ENCODE assay signal across 9 cellular contexts in the genomic region with DNA sequence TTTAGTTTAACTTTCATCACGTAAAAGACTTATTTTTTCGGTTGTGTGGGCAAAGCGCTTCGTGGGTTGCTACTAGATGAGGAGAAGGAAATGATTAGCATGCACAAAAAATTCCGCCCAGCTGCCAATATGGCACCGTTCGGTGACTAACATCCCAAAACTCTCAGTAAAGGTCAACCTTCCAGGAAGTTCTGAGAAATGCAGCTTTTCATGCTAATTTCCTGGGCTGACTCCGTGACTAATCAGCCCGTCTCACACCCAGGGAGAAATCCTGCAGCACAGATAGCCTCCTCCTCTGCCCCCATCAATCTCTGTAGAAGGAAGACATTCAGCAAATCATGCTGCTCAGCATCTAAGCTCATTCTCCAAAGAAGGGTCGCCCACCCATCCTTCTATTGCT. TPM values are rescaled to one million over a fixed set of nuclear protein-coding genes. Genes with fewer than 3 reads are reported as not detected.
DNase-seq lines count a peak whose midpoint lies in the region; ATAC-seq lines count a peak whose summit lies in the region.
"Had no signal": no experiment of that assay in that cellular context is flagged by ENCODE, and none has a peak within 500 bp of the region (broad histone marks: within the 10 kb centered on the region; RNA-seq: fewer than 3 reads in every experiment).

No MANE protein-coding gene starts in this region.

- in situ Hi-C loops in GM23248 (cut with MboI) = no loop called here

- peaks cover 19% of the 10 kb centered on the region for H3F3A ChIP-seq in GM23248 (ENCODE audit: insufficient read depth)

- no peaks in the 10 kb centered on the region for H4K20me1 ChIP-seq in GM23248 (ENCODE audit: insufficient read depth)

- H3K27ac ChIP-seq in GM23248 = peak overlapping the region; percentile 75

- no peaks in the 10 kb centered on the region for H3K9me2 ChIP-seq in GM23248 (ENCODE audit: insufficient read depth)

- DNase-seq in GM23248 (peak; percentile 97), fibroblast of peridontal ligament (ENCODE audit: extremely low read depth) (peak; percentile 90), mucosa of gallbladder (ENCODE audit: low spot score) (no peak), DMS79 treated with DMSO at 0.1 percent for 48 hours (lab: John Stamatoyannopoulos, UW) (no peak), NCI-H69 (lab: John Stamatoyannopoulos, UW) (no peak)
- DNase-seq in T-helper 2 cell treated with Interferon-gamma antibody and Interleukin-4, amounts not matched to agents 5 μg/mL and 100 μg/mL, for 36 hours (ENCODE audit: low spot score) = peak; percentile 62
- peak; percentile 69 for DNase-seq in stimulated activated CD4-positive, alpha-beta T cell treated with anti-CD3 and anti-CD28 coated beads, Interleukin-15, amount 100 ng/mL, for 24 hours

- no peaks in the 10 kb centered on the region for H3K36me3 ChIP-seq in GM23248 (ENCODE audit: low read depth)

- H3K4me2 ChIP-seq in GM23248 (ENCODE audit: unreplicated experiment) = peak overlapping the region; percentile 74

- ATAC-seq in HG02588 (IDR thresholded peaks at IDR 0.05; ENCODE audit: unreplicated experiment) = no peak

- peaks cover 11% of the 10 kb centered on the region for H3K4me1 Mint-ChIP-seq in T-helper 2 cell treated with Interferon-gamma antibody and Interleukin-4, amounts not matched to agents 5 μg/mL and 100 μg/mL, for 36 hours (ENCODE audit: low read depth)

- 4 to 6% methylated on average over 10 of the region's 10 CpGs for WGBS in GM23248 (ENCODE audit: low coverage in 1 of 2, low lambda C conversion rate in 2 of 2, missing lambda C conversion rate in 2 of 2), 2 experiments

- no peaks in the 10 kb centered on the region for H3K27me3 ChIP-seq in GM23248 (replicated peaks; ENCODE audit: insufficient read depth)

- H3K4me3 ChIP-seq in GM23248 = 0 out of 2 replicates have a peak overlapping the region, but pooled peaks have one; percentile 29

- H2AFZ ChIP-seq in GM23248 = 0 out of 2 replicates have a peak overlapping the region, but pooled peaks have one; percentile 33

- H3K4me3 Mint-ChIP-seq in T-helper 2 cell treated with Interferon-gamma antibody and Interleukin-4, amounts not matched to agents 5 μg/mL and 100 μg/mL, for 36 hours = no peak overlapping the region
- H3K4me3 Mint-ChIP-seq: T-helper 1 cell treated with Interleukin-12 subunit alpha and Interleukin-12 subunit beta and Interleukin-4 antibody, amounts not matched to agents 30 μg/mL and 1 μg/mL, for 36 hours had no signal

- H3K9me3 Mint-ChIP-seq in T-helper 2 cell treated with Interferon-gamma antibody and Interleukin-4, amounts not matched to agents 5 μg/mL and 100 μg/mL, for 36 hours = no peaks in the 10 kb centered on the region
- H3K9me3 Mint-ChIP-seq: T-helper 1 cell treated with Interleukin-12 subunit alpha and Interleukin-12 subunit beta and Interleukin-4 antibody, amounts not matched to agents 30 μg/mL and 1 μg/mL, for 36 hours had no signal

- peaks cover 20% of the 10 kb centered on the region for H3K4me1 ChIP-seq in GM23248 (ENCODE audit: insufficient read depth)

- H3K27me3 Mint-ChIP-seq in T-helper 2 cell treated with Interferon-gamma antibody and Interleukin-4, amounts not matched to agents 5 μg/mL and 100 μg/mL, for 36 hours (ENCODE audit: low read depth) = no peaks in the 10 kb centered on the region

- H3K36me3 Mint-ChIP-seq in T-helper 2 cell treated with Interferon-gamma antibody and Interleukin-4, amounts not matched to agents 5 μg/mL and 100 μg/mL, for 36 hours (ENCODE audit: low read depth) = no peaks in the 10 kb centered on the region

- H3K9ac ChIP-seq in GM23248 = peak overlapping the region; percentile 45

- H3K79me2 ChIP-seq in GM23248 (ENCODE audit: insufficient read depth) = no peaks in the 10 kb centered on the region

- no peak overlapping the region for H3K27ac Mint-ChIP-seq in T-helper 2 cell treated with Interferon-gamma antibody and Interleukin-4, amounts not matched to agents 5 μg/mL and 100 μg/mL, for 36 hours
- H3K27ac Mint-ChIP-seq: T-helper 1 cell treated with Interleukin-12 subunit alpha and Interleukin-12 subunit beta and Interleukin-4 antibody, amounts not matched to agents 30 μg/mL and 1 μg/mL, for 36 hours had no signal

- H3K9me3 ChIP-seq in GM23248 (ENCODE audit: low read depth) = no peaks in the 10 kb centered on the region

RNA-seq across cellular contexts. Expression of a gene that starts 34.1 kb away (rescaled TPM):
- total RNA-seq in GM23248 (2014; rRNA removed; shearing (Covaris generic)) = 24.5 and 25.9 TPM in 2 replicates
- 10.5 and 10.7 TPM in 2 replicates for polyA plus RNA-seq in GM23248 (2016; fragmentation: Nextera tagmentation; extraction: Ambion mirVana)
- total RNA-seq in mucosa of gallbladder = 31.1 TPM

RNA-seq across cellular contexts. Expression of a gene that starts 49.5 kb away (rescaled TPM):
- total RNA-seq in GM23248 (2014; rRNA removed; shearing (Covaris generic)) = not detected in 2 replicates
- not detected in 2 replicates for polyA plus RNA-seq in GM23248 (2016; fragmentation: Nextera tagmentation; extraction: Ambion mirVana)
- total RNA-seq in mucosa of gallbladder = 0.32 TPM

Comparison
In these comparisons a context has a peak if more than half of its experiments do, and no peak if none do; other contexts are left out.
1. DNase-seq: peak in GM23248 (single experiment), T-helper 2 cell treated with Interferon-gamma antibody and Interleukin-4, amounts not matched to agents 5 μg/mL and 100 μg/mL, for 36 hours (single experiment), fibroblast of peridontal ligament (single experiment) and stimulated activated CD4-positive, alpha-beta T cell treated with anti-CD3 and anti-CD28 coated beads, Interleukin-15, amount 100 ng/mL, for 24 hours (single experiment); none in mucosa of gallbladder (single experiment), DMS79 treated with DMSO at 0.1 percent for 48 hours (single experiment) and NCI-H69 (single experiment).